ENCODE assay signal across 8 cellular contexts in genomic region chr15:77419836-77420609, GRCh38. TPM values are rescaled to one million over a fixed set of nuclear protein-coding genes. Genes with fewer than 3 reads are reported as not detected.
DNase-seq lines count a peak whose midpoint lies in the region; ATAC-seq and TF ChIP-seq lines count a peak whose summit lies in the region.

A gene with protein sequence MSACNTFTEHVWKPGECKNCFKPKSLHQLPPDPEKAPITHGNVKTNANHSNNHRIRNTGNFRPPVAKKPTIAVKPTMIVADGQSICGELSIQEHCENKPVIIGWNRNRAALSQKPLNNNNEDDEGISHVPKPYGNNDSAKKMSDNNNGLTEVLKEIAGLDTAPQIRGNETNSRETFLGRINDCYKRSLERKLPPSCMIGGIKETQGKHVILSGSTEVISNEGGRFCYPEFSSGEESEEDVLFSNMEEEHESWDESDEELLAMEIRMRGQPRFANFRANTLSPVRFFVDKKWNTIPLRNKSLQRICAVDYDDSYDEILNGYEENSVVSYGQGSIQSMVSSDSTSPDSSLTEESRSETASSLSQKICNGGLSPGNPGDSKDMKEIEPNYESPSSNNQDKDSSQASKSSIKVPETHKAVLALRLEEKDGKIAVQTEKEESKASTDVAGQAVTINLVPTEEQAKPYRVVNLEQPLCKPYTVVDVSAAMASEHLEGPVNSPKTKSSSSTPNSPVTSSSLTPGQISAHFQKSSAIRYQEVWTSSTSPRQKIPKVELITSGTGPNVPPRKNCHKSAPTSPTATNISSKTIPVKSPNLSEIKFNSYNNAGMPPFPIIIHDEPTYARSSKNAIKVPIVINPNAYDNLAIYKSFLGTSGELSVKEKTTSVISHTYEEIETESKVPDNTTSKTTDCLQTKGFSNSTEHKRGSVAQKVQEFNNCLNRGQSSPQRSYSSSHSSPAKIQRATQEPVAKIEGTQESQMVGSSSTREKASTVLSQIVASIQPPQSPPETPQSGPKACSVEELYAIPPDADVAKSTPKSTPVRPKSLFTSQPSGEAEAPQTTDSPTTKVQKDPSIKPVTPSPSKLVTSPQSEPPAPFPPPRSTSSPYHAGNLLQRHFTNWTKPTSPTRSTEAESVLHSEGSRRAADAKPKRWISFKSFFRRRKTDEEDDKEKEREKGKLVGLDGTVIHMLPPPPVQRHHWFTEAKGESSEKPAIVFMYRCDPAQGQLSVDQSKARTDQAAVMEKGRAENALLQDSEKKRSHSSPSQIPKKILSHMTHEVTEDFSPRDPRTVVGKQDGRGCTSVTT (N-terminal part only) (minus strand): TSS chr15:77420104. CDS start chr15:77181926, 238,178 bp downstream.

- peak within 1 kb of the TSS; percentile 89 to 92 for H3K14ac ChIP-seq in mesenchymal stem cell (ENCODE audit: low read length in 2 of 2)

- DNase-seq in Caco-2, result peak; percentile 99
- DNase-seq in HUDEP-2 (lab: John Stamatoyannopoulos, UW; ENCODE audit: unreplicated experiment in 76 of 76), result peak; percentile 40 to 99 (median 97)
- DNase-seq in NOMO-1 treated with dmso at 0.1 percent for 144 hours (lab: John Stamatoyannopoulos, UW; ENCODE audit: unreplicated experiment), result peak; percentile 95
- peak; percentile 93 to 98 (median 97) for DNase-seq in activated CD8-positive, alpha-beta memory T cell treated with anti-CD3 and anti-CD28 coated beads for 48 hours (ENCODE audit: low read depth in 2 of 3, low spot score in 2 of 3)
- DNase-seq in effector memory CD8-positive, alpha-beta T cell, result peak; percentile 98 to 99 (median 99)
- peak; percentile 99 for DNase-seq in mesenchymal stem cell
- DNase-seq in stimulated activated CD8-positive, alpha-beta memory T cell treated with anti-CD3 and anti-CD28 coated beads, Interleukin-12 subunit alpha, Interleukin-12 subunit beta, amount 100 ng/mL, for 24 hours (ENCODE audit: extremely low read depth), result peak; percentile 99

- peak within 1 kb of the TSS; percentile 97 for H3K9ac ChIP-seq in mesenchymal stem cell (ENCODE audit: low read length)

- no peaks in the 10 kb centered on the region; the same call in 1 of the 2 replicates for H3K36me3 ChIP-seq in Caco-2 (ENCODE audit: control insufficient read depth, insufficient read depth, low read length)
- no peaks in the 10 kb centered on the region for H3K36me3 ChIP-seq in mesenchymal stem cell (ENCODE audit: control insufficient read depth in 1 of 2, insufficient read depth in 2 of 2, low read depth in 1 of 2, low read length in 2 of 2)

- no peaks in the 10 kb centered on the region for H3K27me3 Mint-ChIP-seq in Caco-2 (ENCODE audit: insufficient read depth, unreplicated experiment)
- no peaks in the 10 kb centered on the region for H3K27me3 Mint-ChIP-seq in effector memory CD8-positive, alpha-beta T cell

- no peak within 1 kb of the TSS for H2BK5ac ChIP-seq in mesenchymal stem cell (ENCODE audit: low read depth, low read length, poor library complexity, severe bottlenecking)

- H2BK15ac ChIP-seq in mesenchymal stem cell (ENCODE audit: low read depth, poor library complexity, severe bottlenecking), result peak within 1 kb of the TSS; percentile 98

- peaks cover 8% of the 10 kb centered on the region for H3K4me1 Mint-ChIP-seq in Caco-2 (ENCODE audit: low read depth, unreplicated experiment)
- H3K4me1 Mint-ChIP-seq in effector memory CD8-positive, alpha-beta T cell (ENCODE audit: low read depth in 2 of 2), result peaks cover 21 to 28% of the 10 kb centered on the region in 2 donors

- POLR2A ChIA-PET in Caco-2 (lab: Charles Lee), result no interaction called here

- H3K4ac ChIP-seq in mesenchymal stem cell (ENCODE audit: low read depth in 1 of 2, low read length in 2 of 2), result peak within 1 kb of the TSS; percentile 91 to 99

- CTCF ChIA-PET in Caco-2 (lab: Charles Lee), result interaction anchor here (3.1 kb wide), 1 partner anchor 123 kb away, joined by 19 read pairs; no protein-coding TSS in a partner anchor

- H3K9me3 Mint-ChIP-seq in Caco-2 (ENCODE audit: unreplicated experiment), result no peaks in the 10 kb centered on the region
- H3K9me3 Mint-ChIP-seq in effector memory CD8-positive, alpha-beta T cell, result no peaks in the 10 kb centered on the region

- H3K18ac ChIP-seq in mesenchymal stem cell (ENCODE audit: low read depth in 1 of 2, low read length in 2 of 2), result peak within 1 kb of the TSS; percentile 90 to 96

- H2AFZ ChIP-seq in mesenchymal stem cell (ENCODE audit: low read depth, low read length), result peak within 1 kb of the TSS; percentile 85

- no peak for TF ChIP-seq CTCF in Caco-2 (IDR thresholded peaks at IDR 0.05; ENCODE audit: insufficient read depth in 1 of 2, low read depth in 1 of 2, low read length in 1 of 2, severe bottlenecking in 1 of 2, unreplicated experiment in 1 of 2)

- peak within 1 kb of the TSS; percentile 94 for H3K4me3 Mint-ChIP-seq in Caco-2 (ENCODE audit: unreplicated experiment)
- peak within 1 kb of the TSS; percentile 96 to 99 for H3K4me3 Mint-ChIP-seq in effector memory CD8-positive, alpha-beta T cell

- WGBS in mesenchymal stem cell, result under 1% methylated on average over 58 of the region's 92 CpGs

- H3K9me3 ChIP-seq in Caco-2 (no peaks in the 10 kb centered on the region), mesenchymal stem cell (ENCODE audit: control insufficient read depth, low read length) (no peaks in the 10 kb centered on the region)

- H3K27me3 ChIP-seq in Caco-2 (replicated peaks; ENCODE audit: control insufficient read depth, insufficient read depth, low read length) (no peaks in the 10 kb centered on the region), mesenchymal stem cell (ENCODE audit: control insufficient read depth in 1 of 2, insufficient read depth in 1 of 2, low read length in 2 of 2) (no peaks in the 10 kb centered on the region)

- intact Hi-C loops in Caco-2 (cut with micrococcal nuclease; ENCODE audit: unreplicated experiment), result no loop called here

- peak within 1 kb of the TSS; percentile 99 for H4K8ac ChIP-seq in mesenchymal stem cell (ENCODE audit: low read length)

- H3K36me3 Mint-ChIP-seq in Caco-2 (ENCODE audit: insufficient read depth, unreplicated experiment), result peaks cover 16% of the 10 kb centered on the region
- peaks cover 20% of the 10 kb centered on the region for H3K36me3 Mint-ChIP-seq in effector memory CD8-positive, alpha-beta T cell (ENCODE audit: insufficient read depth)

- H3K4me3 ChIP-seq in Caco-2 (ENCODE audit: low read depth, low read length) (peak within 1 kb of the TSS; percentile 93), mesenchymal stem cell (ENCODE audit: insufficient read depth in 1 of 2, low read depth in 1 of 2, low read length in 2 of 2) (peak within 1 kb of the TSS; percentile 94 to 96)

- H3K79me1 ChIP-seq in mesenchymal stem cell (replicated peaks; ENCODE audit: low read length, poor library complexity, severe bottlenecking), result peaks cover 8% of the 10 kb centered on the region

- no TSS peak for BruUV-seq in Caco-2 (replicated peaks; lab: Mats Ljungman, UMichigan)

- H2AK5ac ChIP-seq in mesenchymal stem cell (ENCODE audit: low read length, severe bottlenecking), result no peak within 1 kb of the TSS

- H3K4me1 ChIP-seq in Caco-2, result peaks cover 17% of the 10 kb centered on the region
- no peaks in the 10 kb centered on the region for H3K4me1 ChIP-seq in mesenchymal stem cell (ENCODE audit: control insufficient read depth, insufficient read depth, low read depth, low read length)

- H3K23ac ChIP-seq in mesenchymal stem cell (ENCODE audit: low read length in 2 of 2), result peak within 1 kb of the TSS in 1 of 2 experiments; percentile 57

- peak within 1 kb of the TSS; percentile 97 for H3K27ac Mint-ChIP-seq in Caco-2 (ENCODE audit: unreplicated experiment)
- peak within 1 kb of the TSS; percentile 97 to 98 for H3K27ac Mint-ChIP-seq in effector memory CD8-positive, alpha-beta T cell

- peak; percentile 93 for ATAC-seq in GM21381 (IDR thresholded peaks at IDR 0.05; ENCODE audit: unreplicated experiment)
- peak; percentile 93 for ATAC-seq in effector memory CD8-positive, alpha-beta T cell (replicated peaks)

- H4K91ac ChIP-seq in mesenchymal stem cell (ENCODE audit: low read length), result peak within 1 kb of the TSS; percentile 96

- peak within 1 kb of the TSS; percentile 87 for H3K27ac ChIP-seq in mesenchymal stem cell (ENCODE audit: low read length, poor library complexity, severe bottlenecking)

- peak within 1 kb of the TSS; percentile 85 for H2BK120ac ChIP-seq in mesenchymal stem cell (ENCODE audit: low read depth, low read length)

- peak within 1 kb of the TSS; percentile 64 for H3K4me2 ChIP-seq in mesenchymal stem cell (ENCODE audit: low read length, poor library complexity, severe bottlenecking)

- peak within 1 kb of the TSS; percentile 66 to 85 for H2BK12ac ChIP-seq in mesenchymal stem cell (ENCODE audit: low read length in 2 of 2)

RNA-seq across cellular contexts. Expression of the gene that starts here (rescaled TPM):
- total RNA-seq in Caco-2 (2022), result 18.4 and 21.8 TPM in 2 replicates
- 14.1 TPM for polyA plus RNA-seq in mesenchymal stem cell (2013, experiment 1 of 2)
- polyA plus RNA-seq in mesenchymal stem cell (2013, experiment 2 of 2), result 12.8 TPM

Comparison
In these comparisons a context has a peak if more than half of its experiments do, and no peak if none do; other contexts are left out.
1. Peak in every context shown above with its lines: DNase-seq, ATAC-seq, H3K4me3 ChIP-seq and H3K27ac ChIP-seq.